In genomic region chr6:79375635-79376425, GRCh38 we compare ENCODE assay signal across 1 cellular context.
TF ChIP-seq lines count a peak whose summit lies in the region.

No MANE protein-coding gene starts in this region.

TF ChIP-seq in WTC11, 78 proteins besides CTCF, POLR2A, EP300 and RAD21 (continued from another document):
- TF ChIP-seq ARID4B (CRISPR knock-in tag; IDR thresholded peaks at IDR 0.05; ENCODE audit: borderline replicate concordance) (no peak), AR (CRISPR knock-in tag; IDR thresholded peaks at IDR 0.05) (no peak), TCF7 (CRISPR knock-in tag; IDR thresholded peaks at IDR 0.05; ENCODE audit: low read depth) (no peak)
